ENCODE assay signal across 10 cellular contexts in the genomic region with DNA sequence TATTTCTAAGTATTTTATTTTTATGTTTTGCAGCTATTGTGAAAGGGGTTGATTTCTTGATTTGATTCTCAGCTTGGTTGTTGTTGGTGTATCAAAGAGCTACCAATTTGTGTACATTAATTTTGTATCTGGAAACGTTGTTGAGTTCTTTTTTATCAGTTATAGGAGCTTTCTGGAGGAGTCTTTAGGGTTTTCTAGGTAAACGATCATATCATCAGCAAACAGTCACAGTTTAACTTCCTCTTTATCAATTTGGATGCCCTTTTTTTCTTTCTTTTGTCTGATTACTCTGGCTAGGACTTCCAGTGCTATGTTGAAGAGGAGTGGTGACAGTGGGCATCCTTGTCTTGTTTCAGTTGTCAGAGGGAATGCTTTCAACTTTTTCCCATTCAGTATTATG. TPM values are rescaled to one million over a fixed set of nuclear protein-coding genes. Genes with fewer than 3 reads are reported as not detected.
"Had no signal": no experiment of that assay in that cellular context is flagged by ENCODE, and none has a peak within 500 bp of the region (broad histone marks: within the 10 kb centered on the region; RNA-seq: fewer than 3 reads in every experiment).

No MANE protein-coding gene starts in this region.

RNA-seq across cellular contexts. Expression of a gene that starts 21.5 kb away (rescaled TPM):
- total RNA-seq: OCI-LY7, PC-3, PC-9, Peyer's patch, Right ventricle myocardium inferior, Right ventricle myocardium superior, RPMI7951, SJSA1, SK-MEL-5, T-cell had no signal
